Comparison of ENCODE assay signal across 9 cellular contexts in the genomic region with DNA sequence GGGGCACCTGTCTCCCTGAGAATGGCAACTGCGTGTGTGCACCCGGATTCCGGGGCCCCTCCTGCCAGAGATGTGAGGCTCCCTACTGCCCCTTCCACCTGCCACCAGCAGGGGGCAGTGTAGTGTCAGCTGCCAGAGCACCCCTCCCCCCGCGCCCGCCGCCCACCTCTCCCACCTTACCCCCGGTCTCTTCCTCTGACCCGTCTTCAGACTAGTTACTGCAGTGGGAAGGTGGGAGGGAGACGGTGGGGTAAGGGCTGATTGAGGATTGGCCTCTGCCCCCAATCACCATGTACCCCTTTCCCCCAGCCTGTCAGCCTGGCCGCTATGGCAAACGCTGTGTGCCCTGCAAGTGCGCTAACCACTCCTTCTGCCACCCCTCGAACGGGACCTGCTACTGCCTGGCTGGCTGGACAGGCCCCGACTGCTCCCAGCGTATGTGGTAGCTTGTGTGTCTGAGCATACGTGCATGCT. TPM values are rescaled to one million over a fixed set of nuclear protein-coding genes. Genes with fewer than 3 reads are reported as not detected.
A peak's percentile ranks its signal among the peaks of the same experiment; 100 is the strongest.
DNase-seq lines count a peak whose midpoint lies in the region; ATAC-seq and TF ChIP-seq lines count a peak whose summit lies in the region.
"Had no signal": no experiment of that assay in that cellular context is flagged by ENCODE, and none has a peak within 500 bp of the region (broad histone marks: within the 10 kb centered on the region; RNA-seq: fewer than 3 reads in every experiment).

No MANE protein-coding gene starts in this region.

- peak; percentile 73 for ATAC-seq in CD8-positive, alpha-beta T cell
- ATAC-seq in GM18873 (IDR thresholded peaks at IDR 0.05; ENCODE audit: low FRiP score, unreplicated experiment) (no peak), GM18502 (IDR thresholded peaks at IDR 0.05; ENCODE audit: poor library complexity, unreplicated experiment) (no peak)

- no peaks in the 10 kb centered on the region for H3K4me1 Mint-ChIP-seq in CD8-positive, alpha-beta T cell (ENCODE audit: low read depth)
- H3K4me1 Mint-ChIP-seq in nephron progenitor cell = peaks cover 45% of the 10 kb centered on the region

- intact Hi-C loops in CD8-positive, alpha-beta T cell (cut with DNase I, micrococcal nuclease) = loop anchor here (1.0 to 5.0 kb wide), 2 partner anchors 60 to 247 kb away; no protein-coding TSS in a partner anchor
- intact Hi-C loops in dorsolateral prefrontal cortex (cut with DNase I) = loop anchor here in 1 of 2 donors (10.0 kb wide), 1 partner anchor 174 kb away; no protein-coding TSS in a partner anchor

- no peak overlapping the region for H3K27ac ChIP-seq in CD8-positive, alpha-beta T cell (ENCODE audit: low read depth, low read length)
- H3K27ac ChIP-seq in dorsolateral prefrontal cortex = no peak overlapping the region

- POLR2A ChIA-PET in CD8-positive, alpha-beta T cell (lab: Charles Lee) = no interaction called here

- no peak overlapping the region for H3K27ac Mint-ChIP-seq in CD8-positive, alpha-beta T cell
- no peak overlapping the region for H3K27ac Mint-ChIP-seq in nephron progenitor cell

- CTCF ChIA-PET in CD8-positive, alpha-beta T cell (lab: Charles Lee) = interaction anchor here (0.8 to 2.2 kb wide), 13 partner anchors 9 to 1135 kb away, joined by 3 to 20 read pairs (median 4); no protein-coding TSS in a partner anchor

- H3K4me3 Mint-ChIP-seq in CD8-positive, alpha-beta T cell = no peak overlapping the region
- H3K4me3 Mint-ChIP-seq in nephron progenitor cell = no peak overlapping the region

- H3K4me1 ChIP-seq in CD8-positive, alpha-beta T cell (ENCODE audit: insufficient read depth, low read length) = no peaks in the 10 kb centered on the region

- peak; percentile 74 for TF ChIP-seq CTCF in CD8-positive, alpha-beta T cell (IDR thresholded peaks at IDR 0.05)
- TF ChIP-seq CTCF in dorsolateral prefrontal cortex (IDR thresholded peaks at IDR 0.05 in 54 of 56, conservative IDR thresholded peaks at IDR 0.05 in 2 of 56; ENCODE audit: low read depth in 1 of 56, partially characterized antibody in 56 of 56) = peak; percentile 50 to 90 (median 78)
- TF ChIP-seq CTCF in nephron progenitor cell (IDR thresholded peaks at IDR 0.05) = peak; percentile 89

- no peaks in the 10 kb centered on the region for H3K9me3 Mint-ChIP-seq in CD8-positive, alpha-beta T cell
- H3K9me3 Mint-ChIP-seq in nephron progenitor cell = no peaks in the 10 kb centered on the region

- DNase-seq in CD8-positive, alpha-beta T cell = peak; percentile 19 to 71 (median 49)
- peak; percentile 65 for DNase-seq in HT-29 (ENCODE audit: low spot score)
- peak; percentile 28 for DNase-seq in activated CD4-positive, alpha-beta T cell treated with anti-CD3 and anti-CD28 coated beads for 1 hour
- DNase-seq in dorsolateral prefrontal cortex = peak in 2 of 10 donors; percentile 26 to 39
- DNase-seq in nephron progenitor cell = peak; percentile 80
- no peak for DNase-seq in NCI-H2171 treated with DMSO at 0.1 percent for 48 hours (lab: John Stamatoyannopoulos, UW)

- H3K36me3 ChIP-seq in CD8-positive, alpha-beta T cell (ENCODE audit: insufficient read depth, low read length) = no peaks in the 10 kb centered on the region

- no peaks in the 10 kb centered on the region for H3K27me3 ChIP-seq in CD8-positive, alpha-beta T cell (ENCODE audit: insufficient read depth, low read length)
- peaks cover 0 to 71% (median 37%) of the 10 kb centered on the region in 45 donors for H3K27me3 ChIP-seq in dorsolateral prefrontal cortex

- H3K9me3 ChIP-seq in CD8-positive, alpha-beta T cell (ENCODE audit: low read length) = no peaks in the 10 kb centered on the region

- no peak overlapping the region for H3K4me3 ChIP-seq in CD8-positive, alpha-beta T cell (ENCODE audit: low read depth, low read length)
- no peak overlapping the region for H3K4me3 ChIP-seq in dorsolateral prefrontal cortex

- no peaks in the 10 kb centered on the region for H3K36me3 Mint-ChIP-seq in CD8-positive, alpha-beta T cell
- H3K36me3 Mint-ChIP-seq in nephron progenitor cell (ENCODE audit: low read depth) = peaks cover 4% of the 10 kb centered on the region

- H3K27me3 Mint-ChIP-seq in CD8-positive, alpha-beta T cell (ENCODE audit: low read depth) = peaks cover 30% of the 10 kb centered on the region
- H3K27me3 Mint-ChIP-seq in nephron progenitor cell (ENCODE audit: low read depth, poor library complexity) = peaks cover 18% of the 10 kb centered on the region

RNA-seq across cellular contexts. Expression of a gene that starts 10.1 kb away (rescaled TPM):
- total RNA-seq in CD8-positive, alpha-beta T cell = not detected
- not detected in 2 replicates for total RNA-seq in HT-29 (2014; rRNA removed; shearing (Covaris generic))
- total RNA-seq in dorsolateral prefrontal cortex = under 1 TPM in 11 of 120 experiments, not detected in 109; 0.23 to 0.84 (median 0.42) TPM

RNA-seq across cellular contexts. Expression of a gene that starts 16.8 kb away (rescaled TPM):
- not detected for total RNA-seq in CD8-positive, alpha-beta T cell
- total RNA-seq in HT-29 (2014; rRNA removed; shearing (Covaris generic)) = 1.2 and 1.4 TPM in 2 replicates
- total RNA-seq in dorsolateral prefrontal cortex = 10 to 100 TPM in 7 of 120 experiments, 1 to 10 TPM in 113; 1.9 to 15.2 (median 5.0) TPM

RNA-seq across cellular contexts. Expression of a gene that starts 49.7 kb away (rescaled TPM):
- total RNA-seq in CD8-positive, alpha-beta T cell = 1 to 10 TPM; 1.5 to 1.7 TPM
- total RNA-seq in HT-29 (2014; rRNA removed; shearing (Covaris generic)) = not detected in 2 replicates
- total RNA-seq in dorsolateral prefrontal cortex = 1 to 10 TPM in 20 of 120 experiments, under 1 TPM in 70, not detected in 30; 0.16 to 3.1 (median 0.66) TPM

RNA-seq across cellular contexts. Expression of a gene that starts 51.4 kb away (rescaled TPM):
- under 1 TPM; 0.05 to 0.08 TPM for total RNA-seq in CD8-positive, alpha-beta T cell
- total RNA-seq in HT-29 (2014; rRNA removed; shearing (Covaris generic)) = 0.03 TPM in 1 of 2 replicates, not detected in the other
- 1 to 10 TPM in 8 of 120 experiments, under 1 TPM in 48, not detected in 64; 0.07 to 2.8 (median 0.30) TPM for total RNA-seq in dorsolateral prefrontal cortex
- total RNA-seq: pulmonary artery endothelial cell had no signal
